10 cellular contexts compared by ENCODE assay signal in genomic region chr5:69271376-69271775, GRCh38. TPM values are rescaled to one million over a fixed set of nuclear protein-coding genes. Genes with fewer than 3 reads are reported as not detected.
DNase-seq lines count a peak whose midpoint lies in the region; ATAC-seq and TF ChIP-seq lines count a peak whose summit lies in the region.
"Had no signal": no experiment of that assay in that cellular context is flagged by ENCODE, and none has a peak within 500 bp of the region (broad histone marks: within the 10 kb centered on the region; RNA-seq: fewer than 3 reads in every experiment).

No MANE protein-coding gene starts in this region.

- DNase-seq in activated naive CD4-positive, alpha-beta T cell treated with anti-CD3 and anti-CD28 coated beads, Interleukin-2, amount 50 U/mL, for 72 hours (ENCODE audit: low spot score in 2 of 2) = no peak
- no peak for DNase-seq in activated naive CD4-positive, alpha-beta T cell treated with anti-CD3 and anti-CD28 coated beads, Interleukin-2, amount 10 ng/mL, durations not matched to agents 7 days and 5 days
- peak; percentile 41 for DNase-seq in RPMI8226
- no peak for DNase-seq in effector memory CD8-positive, alpha-beta T cell
- peak; percentile 9 for DNase-seq in stromal cell of bone marrow (ENCODE audit: low read depth)
- no peak for DNase-seq in coronary artery (ENCODE audit: low spot score)
- DNase-seq in NK-92 (lab: John Stamatoyannopoulos, UW; ENCODE audit: unreplicated experiment) = no peak
- DNase-seq in glutamatergic neuron = no peak
- DNase-seq: CD4-positive, alpha-beta T cell; mesendoderm had no signal

- no peak overlapping the region for H3K4me3 Mint-ChIP-seq in activated naive CD4-positive, alpha-beta T cell treated with anti-CD3 and anti-CD28 coated beads, Interleukin-2, amount 10 ng/mL, durations not matched to agents 7 days and 5 days
- no peak overlapping the region for H3K4me3 Mint-ChIP-seq in effector memory CD8-positive, alpha-beta T cell
- no peak overlapping the region for H3K4me3 Mint-ChIP-seq in glutamatergic neuron (ENCODE audit: unreplicated experiment)
- H3K4me3 Mint-ChIP-seq: CD4-positive, alpha-beta T cell had no signal

- peaks cover 10% of the 10 kb centered on the region for H3K4me1 Mint-ChIP-seq in activated naive CD4-positive, alpha-beta T cell treated with anti-CD3 and anti-CD28 coated beads, Interleukin-2, amount 10 ng/mL, durations not matched to agents 7 days and 5 days
- peaks cover 0 to 11% of the 10 kb centered on the region in 2 donors for H3K4me1 Mint-ChIP-seq in effector memory CD8-positive, alpha-beta T cell (ENCODE audit: low read depth in 2 of 2)
- no peaks in the 10 kb centered on the region for H3K4me1 Mint-ChIP-seq in glutamatergic neuron (ENCODE audit: low read depth, unreplicated experiment)

- TF ChIP-seq CTCF in coronary artery (IDR thresholded peaks at IDR 0.05) (no peak), glutamatergic neuron (IDR thresholded peaks at IDR 0.05; ENCODE audit: partially characterized antibody, unreplicated experiment) (no peak)

- no peak for ATAC-seq in activated naive CD4-positive, alpha-beta T cell treated with anti-CD3 and anti-CD28 coated beads, Interleukin-2, amount 50 U/mL, for 72 hours
- ATAC-seq in effector memory CD8-positive, alpha-beta T cell (replicated peaks) = no peak

- H3K9me3 Mint-ChIP-seq in activated naive CD4-positive, alpha-beta T cell treated with anti-CD3 and anti-CD28 coated beads, Interleukin-2, amount 50 U/mL, for 72 hours = no peaks in the 10 kb centered on the region
- H3K9me3 Mint-ChIP-seq in activated naive CD4-positive, alpha-beta T cell treated with anti-CD3 and anti-CD28 coated beads, Interleukin-2, amount 10 ng/mL, durations not matched to agents 7 days and 5 days = no peaks in the 10 kb centered on the region
- H3K9me3 Mint-ChIP-seq in effector memory CD8-positive, alpha-beta T cell = no peaks in the 10 kb centered on the region
- peaks cover 1% of the 10 kb centered on the region for H3K9me3 Mint-ChIP-seq in glutamatergic neuron (ENCODE audit: unreplicated experiment)
- H3K9me3 Mint-ChIP-seq: CD4-positive, alpha-beta T cell had no signal

- CTCF ChIA-PET in activated naive CD4-positive, alpha-beta T cell treated with anti-CD3 and anti-CD28 coated beads, Interleukin-2, amount 10 ng/mL, durations not matched to agents 7 days and 5 days (lab: Charles Lee) = no interaction called here

- H3K27ac ChIP-seq in coronary artery = no peak overlapping the region

- H3K27me3 Mint-ChIP-seq in activated naive CD4-positive, alpha-beta T cell treated with anti-CD3 and anti-CD28 coated beads, Interleukin-2, amount 10 ng/mL, durations not matched to agents 7 days and 5 days = no peaks in the 10 kb centered on the region
- H3K27me3 Mint-ChIP-seq in effector memory CD8-positive, alpha-beta T cell = no peaks in the 10 kb centered on the region
- H3K27me3 Mint-ChIP-seq in glutamatergic neuron (ENCODE audit: unreplicated experiment) = no peaks in the 10 kb centered on the region
- H3K27me3 Mint-ChIP-seq: CD4-positive, alpha-beta T cell had no signal

- no peaks in the 10 kb centered on the region for H3K36me3 Mint-ChIP-seq in activated naive CD4-positive, alpha-beta T cell treated with anti-CD3 and anti-CD28 coated beads, Interleukin-2, amount 50 U/mL, for 72 hours
- peaks cover 36% of the 10 kb centered on the region for H3K36me3 Mint-ChIP-seq in activated naive CD4-positive, alpha-beta T cell treated with anti-CD3 and anti-CD28 coated beads, Interleukin-2, amount 10 ng/mL, durations not matched to agents 7 days and 5 days
- H3K36me3 Mint-ChIP-seq in effector memory CD8-positive, alpha-beta T cell (ENCODE audit: insufficient read depth) = peaks cover 57% of the 10 kb centered on the region
- no peaks in the 10 kb centered on the region for H3K36me3 Mint-ChIP-seq in glutamatergic neuron (ENCODE audit: unreplicated experiment)

- peak overlapping the region; percentile 1 to 51 for H3K27ac Mint-ChIP-seq in activated naive CD4-positive, alpha-beta T cell treated with anti-CD3 and anti-CD28 coated beads, Interleukin-2, amount 50 U/mL, for 72 hours
- H3K27ac Mint-ChIP-seq in activated naive CD4-positive, alpha-beta T cell treated with anti-CD3 and anti-CD28 coated beads, Interleukin-2, amount 10 ng/mL, durations not matched to agents 7 days and 5 days = no peak overlapping the region
- H3K27ac Mint-ChIP-seq in effector memory CD8-positive, alpha-beta T cell = peak overlapping the region; percentile 8 to 14
- no peak overlapping the region for H3K27ac Mint-ChIP-seq in glutamatergic neuron (ENCODE audit: unreplicated experiment)
- H3K27ac Mint-ChIP-seq: CD4-positive, alpha-beta T cell had no signal

- H3K4me3 ChIP-seq in coronary artery = no peak overlapping the region

RNA-seq across cellular contexts. Expression of gene CDK7, which starts 36.7 kb away (rescaled TPM):
- 10 to 100 TPM; 39.9 to 40.2 TPM for total RNA-seq in activated naive CD4-positive, alpha-beta T cell treated with anti-CD3 and anti-CD28 coated beads, Interleukin-2, amount 50 U/mL, for 72 hours
- total RNA-seq in glutamatergic neuron (ENCODE audit: unreplicated experiment) = 17.0 TPM

Comparison
In these comparisons a context has a peak if more than half of its experiments do, and no peak if none do; other contexts are left out.
1. H3K27ac Mint-ChIP-seq: peak in activated naive CD4-positive, alpha-beta T cell treated with anti-CD3 and anti-CD28 coated beads, Interleukin-2, amount 50 U/mL, for 72 hours (2 of 2) and effector memory CD8-positive, alpha-beta T cell (2 of 2); none in activated naive CD4-positive, alpha-beta T cell treated with anti-CD3 and anti-CD28 coated beads, Interleukin-2, amount 10 ng/mL, durations not matched to agents 7 days and 5 days (single experiment) and glutamatergic neuron (single experiment).
2. DNase-seq: peak in RPMI8226 (single experiment) and stromal cell of bone marrow (single experiment); none in activated naive CD4-positive, alpha-beta T cell treated with anti-CD3 and anti-CD28 coated beads, Interleukin-2, amount 50 U/mL, for 72 hours (0 of 2), activated naive CD4-positive, alpha-beta T cell treated with anti-CD3 and anti-CD28 coated beads, Interleukin-2, amount 10 ng/mL, durations not matched to agents 7 days and 5 days (single experiment), effector memory CD8-positive, alpha-beta T cell (0 of 3), coronary artery (single experiment), NK-92 (single experiment) and glutamatergic neuron (single experiment).